In genomic region chr7:27945356-27945755, GRCh38 we compare ENCODE assay signal across 25 cellular contexts.
"Had no signal": no experiment of that assay in that cellular context is flagged by ENCODE, and none has a peak within 500 bp of the region (broad histone marks: within the 10 kb centered on the region; RNA-seq: fewer than 3 reads in every experiment).

No MANE protein-coding gene starts in this region.

- DNase-seq: activated CD4-positive, alpha-beta T cell treated with anti-CD3 and anti-CD28 coated beads for 48 hours; activated CD4-positive, alpha-beta T cell treated with anti-CD3 and anti-CD28 coated beads, Interleukin-2, amount 50 U/mL, for 48 hours; activated CD8-positive, alpha-beta memory T cell treated with anti-CD3 and anti-CD28 coated beads for 24 hours; activated effector memory CD4-positive, alpha-beta T cell treated with Interleukin-2 at 50 U/mL for 16 hours; activated naive CD4-positive, alpha-beta T cell treated with Interleukin-2 at 50 U/mL for 16 hours; adrenal gland; dorsolateral prefrontal cortex; effector memory CD4-positive, alpha-beta T cell; naive thymus-derived CD8-positive, alpha-beta T cell; nucleus accumbens; stimulated activated CD4-positive, alpha-beta T cell treated with anti-CD3 and anti-CD28 coated beads, Interleukin-15, amount 100 ng/mL, for 24 hours; stimulated activated CD4-positive, alpha-beta T cell treated with anti-CD3 and anti-CD28 coated beads, Interleukin-2, amount 100 ng/mL, for 24 hours; stimulated activated naive B cell treated with anti-CD40 and anti-IgM and Interleukin-4, amounts not matched to agents 10 μg/mL and 1 μg/mL and 100 μg/mL, for 72 hours; T-helper 17 cell; T1000; testis; trophoblast cell; WERI-Rb-1 had no signal

- H3K9me3 ChIP-seq: adrenal gland, ascending aorta, heart left ventricle, testis had no signal

- H3K4me3 ChIP-seq: adrenal gland, ascending aorta, coronary artery, dorsolateral prefrontal cortex, lung, testis had no signal

- H3K36me3 ChIP-seq: adrenal gland, ascending aorta, heart left ventricle, WERI-Rb-1 had no signal

- H3K27ac ChIP-seq: adrenal gland, ascending aorta, coronary artery, parathyroid adenoma, testis, WERI-Rb-1 had no signal

- H3K27me3 ChIP-seq: adrenal gland, ascending aorta, dorsolateral prefrontal cortex, heart left ventricle, testis had no signal

- H3K4me1 ChIP-seq: adrenal gland, ascending aorta, testis had no signal

- H3K9ac ChIP-seq: parathyroid adenoma had no signal

- ATAC-seq: activated CD4-positive, CD25-positive, alpha-beta regulatory T cell treated with anti-CD3 and anti-CD28 coated beads, Interleukin-2, amount 50 U/mL, for 24 hours; left lobe of liver; naive thymus-derived CD8-positive, alpha-beta T cell; stimulated activated naive B cell treated with anti-CD40 and anti-IgM and Interleukin-4, amounts not matched to agents 10 μg/mL and 1 μg/mL and 100 μg/mL, for 72 hours; T-helper 17 cell had no signal
